Comparison of ENCODE assay signal across 26 cellular contexts in the genomic region with DNA sequence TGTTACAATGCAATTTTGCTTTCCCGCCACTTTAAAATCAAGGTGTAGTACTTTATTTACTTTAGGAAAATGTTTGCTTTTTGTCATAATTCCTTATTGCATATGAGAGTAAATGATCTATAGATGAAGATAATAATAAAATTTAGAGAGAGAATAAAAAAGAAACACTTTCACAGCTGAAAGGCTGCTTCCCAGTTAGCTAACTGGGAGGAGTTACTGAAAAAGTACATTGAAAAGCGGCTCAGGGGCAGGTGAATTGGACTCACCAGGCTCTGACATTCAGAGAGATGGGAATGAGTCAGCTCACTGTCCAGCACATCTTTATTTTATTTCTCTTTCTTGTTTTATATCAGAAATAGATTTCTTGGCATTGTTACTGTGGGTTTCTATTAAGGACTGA.
"Had no signal": no experiment of that assay in that cellular context is flagged by ENCODE, and none has a peak within 500 bp of the region (broad histone marks: within the 10 kb centered on the region; RNA-seq: fewer than 3 reads in every experiment).

No MANE protein-coding gene starts in this region.

- H3K4me3 ChIP-seq: stomach, suprapubic skin, testis, thoracic aorta, thyroid gland, tibial artery, tibial nerve, transverse colon, upper lobe of left lung, upper lobe of right lung, uterus, vagina had no signal

- H3K27me3 ChIP-seq: stomach, suprapubic skin, testis, thyroid gland, tibial artery, tibial nerve, transverse colon, upper lobe of left lung, upper lobe of right lung, uterus, vagina had no signal

- H3K27ac ChIP-seq: stomach, suprapubic skin, testis, thoracic aorta, thyroid gland, tibial artery, tibial nerve, transverse colon, upper lobe of left lung, upper lobe of right lung, uterus, vagina had no signal

- H3K9me3 ChIP-seq: stomach, suprapubic skin, testis, thoracic aorta, thyroid gland, tibial artery, tibial nerve, transverse colon, upper lobe of left lung, upper lobe of right lung, uterus, vagina had no signal

- DNase-seq: stimulated activated CD4-positive, alpha-beta T cell treated with anti-CD3 and anti-CD28 coated beads, Interleukin-2, amount 100 ng/mL, for 48 hours; stimulated activated CD4-positive, alpha-beta T cell treated with anti-CD3 and anti-CD28 coated beads, Interleukin-4, amount 100 ng/mL, for 1 hour; stimulated activated CD4-positive, alpha-beta T cell treated with anti-CD3 and anti-CD28 coated beads, Interleukin-4, amount 100 ng/mL, for 24 hours; stimulated activated CD4-positive, alpha-beta T cell treated with anti-CD3 and anti-CD28 coated beads, Interleukin-4, amount 100 ng/mL, for 4 hours; stimulated activated CD8-positive, alpha-beta memory T cell treated with anti-CD3 and anti-CD28 coated beads, Interleukin-4, amount 100 ng/mL, for 48 hours; stimulated activated naive B cell treated with anti-CD40 and anti-IgM and Interleukin-4, amounts not matched to agents 10 μg/mL and 1 μg/mL and 100 μg/mL, for 72 hours; stimulated activated naive CD4-positive, alpha-beta T cell; stimulated activated naive CD4-positive, alpha-beta T cell treated with Interleukin-2 at 50 U/mL for 16 hours; stimulated activated naive CD8-positive, alpha-beta T cell treated with anti-CD3 and anti-CD28 coated beads, Interleukin-15, amount 100 ng/mL, for 72 hours; stimulated activated naive CD8-positive, alpha-beta T cell treated with anti-CD3 and anti-CD28 coated beads, Interleukin-15, Interleukin-2, amounts not matched to agents 100 U/mL and 50 U/mL, for 24 hours; stomach; substantia nigra; testis; thyroid gland; tibial artery; transverse colon; trophoblast cell; upper lobe of left lung; upper lobe of right lung; uterus had no signal

- ATAC-seq: stimulated activated effector memory CD8-positive, alpha-beta T cell treated with anti-CD3 and anti-CD28 coated beads, Interleukin-12 subunit alpha, Interleukin-12 subunit beta, amount 100 ng/mL, for 72 hours; stimulated activated memory B cell treated with anti-CD40 and anti-IgM and Interleukin-4, amounts not matched to agents 10 μg/mL and 1 μg/mL and 100 μg/mL, for 72 hours; stimulated activated naive B cell treated with anti-CD40 and anti-IgM and Interleukin-4, amounts not matched to agents 10 μg/mL and 1 μg/mL and 100 μg/mL, for 72 hours; stimulated activated naive CD8-positive, alpha-beta T cell treated with anti-CD3 and anti-CD28 coated beads, Interleukin-15, amount 100 ng/mL, for 72 hours; stimulated activated naive CD8-positive, alpha-beta T cell treated with anti-CD3 and anti-CD28 coated beads, Interleukin-15, Interleukin-2, amounts not matched to agents 100 U/mL and 50 U/mL, for 24 hours; upper lobe of right lung had no signal

- H3K36me3 ChIP-seq: stomach, suprapubic skin, thoracic aorta, thyroid gland, tibial artery, tibial nerve, transverse colon, upper lobe of left lung, upper lobe of right lung, uterus, vagina had no signal
